1 cellular context compared by ENCODE assay signal in the genomic region with DNA sequence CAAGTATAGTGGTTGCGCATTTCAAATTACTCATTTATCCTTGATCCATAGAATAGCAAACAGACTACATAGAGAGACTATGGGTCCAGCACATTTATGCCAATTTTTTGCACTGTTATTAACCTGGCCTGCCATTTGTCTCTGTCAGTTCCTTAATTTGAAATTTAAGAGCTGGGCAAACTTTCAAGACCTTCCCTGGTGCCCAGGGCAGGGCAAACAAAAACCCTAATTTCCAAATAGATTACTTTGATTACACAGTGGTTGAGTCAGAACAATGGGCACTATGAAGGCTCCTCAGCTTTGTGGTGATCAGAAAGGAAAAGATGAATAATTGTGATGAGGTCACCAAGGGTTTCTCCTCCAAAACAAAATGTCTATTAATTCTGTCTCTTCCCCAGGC.
TF ChIP-seq lines count a peak whose summit lies in the region.

No MANE protein-coding gene starts in this region.

TF ChIP-seq in GM23338, 12 proteins besides CTCF, POLR2A, EP300 and RAD21 (continued from another document):
- TF ChIP-seq REST (IDR thresholded peaks at IDR 0.05; ENCODE audit: unreplicated experiment): no peak
